15 cellular contexts compared by ENCODE assay signal in the genomic region with DNA sequence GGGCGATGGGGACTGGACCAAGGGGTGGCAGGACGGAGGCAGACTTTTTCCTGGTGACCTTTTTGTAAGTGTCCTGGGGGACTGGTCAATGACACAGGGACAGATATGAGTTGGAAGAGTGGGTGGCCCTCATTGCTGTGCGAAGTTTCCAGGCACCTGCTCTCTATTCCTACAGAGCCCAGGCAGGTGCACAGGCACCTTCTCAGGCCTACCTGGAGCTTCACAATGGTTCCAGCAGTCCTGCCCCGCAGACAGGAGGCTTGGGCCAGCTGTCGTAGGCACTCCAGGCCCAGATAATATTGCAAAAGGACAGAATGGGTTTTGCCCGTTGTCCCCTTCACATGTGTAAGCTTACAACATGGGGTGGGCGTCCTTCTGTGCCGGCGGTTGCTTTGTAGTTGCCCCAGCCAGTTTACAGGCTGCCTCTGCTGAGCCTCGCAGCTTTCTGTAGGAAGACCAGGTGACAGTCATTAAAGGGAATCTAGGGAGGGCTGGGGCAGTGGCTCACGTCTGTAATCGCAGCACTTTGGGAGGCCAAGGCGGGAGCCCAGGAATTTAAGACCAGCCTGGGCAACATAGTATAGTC.
A peak's percentile ranks its signal among the peaks of the same experiment; 100 is the strongest.
DNase-seq lines count a peak whose midpoint lies in the region; ATAC-seq and TF ChIP-seq lines count a peak whose summit lies in the region.
"Had no signal": no experiment of that assay in that cellular context is flagged by ENCODE, and none has a peak within 500 bp of the region (broad histone marks: within the 10 kb centered on the region; RNA-seq: fewer than 3 reads in every experiment).

No MANE protein-coding gene starts in this region.

- WGBS in lower leg skin, 2 donors: 80 to 82% methylated on average over 12 to 13 of the region's 13 CpGs

- H3K9me3 Mint-ChIP-seq in Calu3 (ENCODE audit: low read depth, unreplicated experiment) (no peaks in the 10 kb centered on the region), GM23338 (0 out of 3 replicates have a peak, but pooled peaks cover 4% of the 10 kb centered on the region), WTC11 (no peaks in the 10 kb centered on the region), neural crest cell (no peaks in the 10 kb centered on the region)
- H3K9me3 Mint-ChIP-seq: CD4-positive, alpha-beta memory T cell had no signal

- H3K4me1 ChIP-seq in GM23338 (ENCODE audit: insufficient read depth): peaks cover 28% of the 10 kb centered on the region
- H3K4me1 ChIP-seq: BE2C had no signal

- peaks cover 21% of the 10 kb centered on the region for H3K27me3 ChIP-seq in GM23338 (ENCODE audit: insufficient read depth)
- H3K27me3 ChIP-seq: BE2C had no signal

- CTCF ChIA-PET in Calu3 (lab: Charles Lee): interaction anchor here (0.5 to 3.0 kb wide), 4 partner anchors 44 to 1217 kb away, joined by 3 to 8 read pairs (median 4); no protein-coding TSS in a partner anchor
- CTCF ChIA-PET in WTC11 (lab: Charles Lee): interaction anchor here (0.5 to 7.3 kb wide), 12 partner anchors 24 to 222 kb away, joined by 3 to 74 read pairs (median 6); no protein-coding TSS in a partner anchor

- H3K4me1 Mint-ChIP-seq in Calu3 (ENCODE audit: low read depth, unreplicated experiment) (no peaks in the 10 kb centered on the region), GM23338 (peaks cover 37% of the 10 kb centered on the region), WTC11 (peaks cover 29% of the 10 kb centered on the region), neural crest cell (peaks cover 30% of the 10 kb centered on the region)

- H3K27ac ChIP-seq in GM23338 (ENCODE audit: low read depth): no peak overlapping the region
- H3K27ac ChIP-seq: Peyer's patch had no signal

- no peaks in the 10 kb centered on the region for H3K27me3 Mint-ChIP-seq in Calu3 (ENCODE audit: unreplicated experiment)
- peaks cover 44% of the 10 kb centered on the region for H3K27me3 Mint-ChIP-seq in GM23338 (ENCODE audit: insufficient read depth, low read depth, poor library complexity)
- peaks cover 48% of the 10 kb centered on the region for H3K27me3 Mint-ChIP-seq in WTC11 (ENCODE audit: low read depth)
- H3K27me3 Mint-ChIP-seq in neural crest cell (ENCODE audit: low read depth): peaks cover 43% of the 10 kb centered on the region

- peak overlapping the region; percentile 95 for H3K4me2 ChIP-seq in GM23338

- H2AFZ ChIP-seq in GM23338: no peak overlapping the region

- no peak overlapping the region for H3K4me3 Mint-ChIP-seq in Calu3 (ENCODE audit: low read depth, unreplicated experiment)
- H3K4me3 Mint-ChIP-seq in GM23338: no peak overlapping the region; the same call in 2 of the 3 replicates
- no peak overlapping the region for H3K4me3 Mint-ChIP-seq in WTC11
- H3K4me3 Mint-ChIP-seq in neural crest cell: peak overlapping the region; percentile 38

- no peak for ATAC-seq in GM23338
- ATAC-seq in WTC11: no peak

- no peaks in the 10 kb centered on the region; the same call in 1 of the 2 replicates for H4K20me1 ChIP-seq in GM23338 (replicated peaks; ENCODE audit: insufficient read depth)

- H3K9me2 ChIP-seq in GM23338 (ENCODE audit: insufficient read depth): no peaks in the 10 kb centered on the region

- TF ChIP-seq POLR2A in lower leg skin (IDR thresholded peaks at IDR 0.05): no peak

- TF ChIP-seq CTCF in Calu3 (IDR thresholded peaks at IDR 0.05; ENCODE audit: unreplicated experiment) (no peak), GM23338 (conservative IDR thresholded peaks at IDR 0.05; ENCODE audit: low read depth in 2 of 2) (no peak), WTC11 (IDR thresholded peaks at IDR 0.05) (no peak), neural crest cell (conservative IDR thresholded peaks at IDR 0.05) (no peak), lower leg skin (IDR thresholded peaks at IDR 0.05) (no peak)

- no TSS peak for BruUV-seq in Calu3 (replicated peaks; lab: Mats Ljungman, UMichigan)

- H3K36me3 ChIP-seq in GM23338 (ENCODE audit: insufficient read depth): no peaks in the 10 kb centered on the region
- H3K36me3 ChIP-seq: BE2C, Peyer's patch had no signal

- peaks cover 29% of the 10 kb centered on the region for H3K36me3 Mint-ChIP-seq in Calu3 (ENCODE audit: insufficient read depth, unreplicated experiment)
- peaks cover 3% of the 10 kb centered on the region; the same call in 2 of the 3 replicates for H3K36me3 Mint-ChIP-seq in GM23338 (ENCODE audit: low read depth)
- peaks cover 2% of the 10 kb centered on the region for H3K36me3 Mint-ChIP-seq in WTC11
- no peaks in the 10 kb centered on the region for H3K36me3 Mint-ChIP-seq in neural crest cell (ENCODE audit: low read depth)
- H3K36me3 Mint-ChIP-seq: CD4-positive, alpha-beta memory T cell had no signal

- intact Hi-C loops in Calu3 (cut with micrococcal nuclease; ENCODE audit: unreplicated experiment): no loop called here
- intact Hi-C loops in lower leg skin (cut with DNase I; ENCODE audit: low total_unique reads): loop anchor here (10.0 kb wide), 1 partner anchor 152 kb away; no protein-coding TSS in a partner anchor

- H3K79me2 ChIP-seq in GM23338 (replicated peaks; ENCODE audit: insufficient read depth): no peaks in the 10 kb centered on the region

- H3F3A ChIP-seq in GM23338 (replicated peaks; ENCODE audit: low read depth): peaks cover 20% of the 10 kb centered on the region

- peak overlapping the region; percentile 74; the same call in 1 of the 2 replicates for H3K4me3 ChIP-seq in GM23338
- no peak overlapping the region for H3K4me3 ChIP-seq in lower leg skin (ENCODE audit: low read depth, poor library complexity, severe bottlenecking)
- H3K4me3 ChIP-seq: Peyer's patch had no signal

- H3K27ac Mint-ChIP-seq in Calu3 (ENCODE audit: unreplicated experiment) (peak overlapping the region; percentile 2), GM23338 (no peak overlapping the region; the same call in 1 of the 2 replicates), WTC11 (no peak overlapping the region), neural crest cell (ENCODE audit: unreplicated experiment) (no peak overlapping the region)

- DNase-seq in Calu3 (no peak), GM23338 (ENCODE audit: low spot score) (peak; percentile 32), WTC11 (ENCODE audit: low spot score) (no peak), neural crest cell (ENCODE audit: low read depth, low spot score) (no peak), SHP77 treated with DMSO at 0.1 percent for 48 hours (lab: John Stamatoyannopoulos, UW) (no peak), lower leg skin (ENCODE audit: low spot score in 2 of 2) (no peak)
- DNase-seq in activated CD4-positive, alpha-beta T cell treated with anti-CD3 and anti-CD28 coated beads, Interleukin-2, amount 50 U/mL, for 48 hours: no peak
- DNase-seq: BE2C; CD4-positive, alpha-beta memory T cell; MV-4-11; NCI-H1417 treated with DMSO at 0.1 percent for 48 hours; NCI-H2107; NCI-H774; Peyer's patch; SW 1271 had no signal

- POLR2A ChIA-PET in WTC11 (lab: Charles Lee): no interaction called here

TF ChIP-seq in GM23338, 12 proteins besides CTCF, POLR2A, EP300 and RAD21 (continues in another document):
- no peak for TF ChIP-seq EZH2 (IDR thresholded peaks at IDR 0.05; ENCODE audit: low read depth, unreplicated experiment)
- TF ChIP-seq STAT1 (IDR thresholded peaks at IDR 0.05; ENCODE audit: unreplicated experiment): no peak

TF ChIP-seq in WTC11, 78 proteins besides CTCF, POLR2A, EP300 and RAD21 (continues in another document):
- TF ChIP-seq RELA (CRISPR knock-in tag; IDR thresholded peaks at IDR 0.05; ENCODE audit: borderline replicate concordance) (no peak), NFATC4 (CRISPR knock-in tag; IDR thresholded peaks at IDR 0.05) (peak; percentile 81), IRF2 (CRISPR knock-in tag; IDR thresholded peaks at IDR 0.05; ENCODE audit: borderline replicate concordance, low read depth) (no peak)
- TF ChIP-seq, protein P1, sequence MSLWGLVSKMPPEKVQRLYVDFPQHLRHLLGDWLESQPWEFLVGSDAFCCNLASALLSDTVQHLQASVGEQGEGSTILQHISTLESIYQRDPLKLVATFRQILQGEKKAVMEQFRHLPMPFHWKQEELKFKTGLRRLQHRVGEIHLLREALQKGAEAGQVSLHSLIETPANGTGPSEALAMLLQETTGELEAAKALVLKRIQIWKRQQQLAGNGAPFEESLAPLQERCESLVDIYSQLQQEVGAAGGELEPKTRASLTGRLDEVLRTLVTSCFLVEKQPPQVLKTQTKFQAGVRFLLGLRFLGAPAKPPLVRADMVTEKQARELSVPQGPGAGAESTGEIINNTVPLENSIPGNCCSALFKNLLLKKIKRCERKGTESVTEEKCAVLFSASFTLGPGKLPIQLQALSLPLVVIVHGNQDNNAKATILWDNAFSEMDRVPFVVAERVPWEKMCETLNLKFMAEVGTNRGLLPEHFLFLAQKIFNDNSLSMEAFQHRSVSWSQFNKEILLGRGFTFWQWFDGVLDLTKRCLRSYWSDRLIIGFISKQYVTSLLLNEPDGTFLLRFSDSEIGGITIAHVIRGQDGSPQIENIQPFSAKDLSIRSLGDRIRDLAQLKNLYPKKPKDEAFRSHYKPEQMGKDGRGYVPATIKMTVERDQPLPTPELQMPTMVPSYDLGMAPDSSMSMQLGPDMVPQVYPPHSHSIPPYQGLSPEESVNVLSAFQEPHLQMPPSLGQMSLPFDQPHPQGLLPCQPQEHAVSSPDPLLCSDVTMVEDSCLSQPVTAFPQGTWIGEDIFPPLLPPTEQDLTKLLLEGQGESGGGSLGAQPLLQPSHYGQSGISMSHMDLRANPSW (CRISPR knock-in tag; conservative IDR thresholded peaks at IDR 0.05; ENCODE audit: low read depth): no peak
- TF ChIP-seq, protein P2, sequence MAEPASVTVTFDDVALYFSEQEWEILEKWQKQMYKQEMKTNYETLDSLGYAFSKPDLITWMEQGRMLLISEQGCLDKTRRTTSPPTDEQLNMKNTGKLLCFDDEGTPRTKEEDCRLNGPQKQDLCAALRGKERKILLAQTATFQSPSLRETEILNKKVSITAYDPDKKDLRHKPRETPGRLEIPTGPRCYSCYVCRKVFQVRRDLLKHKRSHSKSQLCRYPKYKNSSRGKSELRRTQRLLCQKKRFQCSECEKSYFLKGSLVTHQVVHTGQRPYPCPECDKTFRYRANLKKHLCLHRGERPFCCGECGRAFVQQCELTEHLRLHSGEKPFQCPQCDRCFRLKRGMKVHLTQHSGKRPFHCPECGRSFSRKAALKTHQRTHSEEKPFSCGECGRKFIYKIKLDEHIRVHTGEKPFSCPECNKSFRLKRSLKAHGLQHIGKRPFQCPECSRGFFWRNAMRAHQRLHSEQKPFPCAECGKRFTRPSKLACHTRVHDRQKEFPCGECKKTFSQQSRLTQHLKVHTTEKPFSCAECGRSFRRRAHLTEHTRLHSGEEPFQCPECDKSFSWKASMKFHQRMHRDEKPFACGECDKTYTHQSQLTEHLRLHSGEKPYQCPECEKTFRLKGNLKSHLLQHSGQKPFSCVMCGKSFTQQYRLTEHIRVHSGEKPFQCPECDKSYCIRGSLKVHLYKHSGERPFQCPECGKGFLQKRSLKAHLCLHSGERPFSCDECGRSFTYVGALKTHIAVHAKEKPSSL (CRISPR knock-in tag; conservative IDR thresholded peaks at IDR 0.05): 0 out of 2 replicates have a peak, but pooled peaks have one; percentile 49
